1 cellular context compared by ENCODE assay signal in the genomic region with DNA sequence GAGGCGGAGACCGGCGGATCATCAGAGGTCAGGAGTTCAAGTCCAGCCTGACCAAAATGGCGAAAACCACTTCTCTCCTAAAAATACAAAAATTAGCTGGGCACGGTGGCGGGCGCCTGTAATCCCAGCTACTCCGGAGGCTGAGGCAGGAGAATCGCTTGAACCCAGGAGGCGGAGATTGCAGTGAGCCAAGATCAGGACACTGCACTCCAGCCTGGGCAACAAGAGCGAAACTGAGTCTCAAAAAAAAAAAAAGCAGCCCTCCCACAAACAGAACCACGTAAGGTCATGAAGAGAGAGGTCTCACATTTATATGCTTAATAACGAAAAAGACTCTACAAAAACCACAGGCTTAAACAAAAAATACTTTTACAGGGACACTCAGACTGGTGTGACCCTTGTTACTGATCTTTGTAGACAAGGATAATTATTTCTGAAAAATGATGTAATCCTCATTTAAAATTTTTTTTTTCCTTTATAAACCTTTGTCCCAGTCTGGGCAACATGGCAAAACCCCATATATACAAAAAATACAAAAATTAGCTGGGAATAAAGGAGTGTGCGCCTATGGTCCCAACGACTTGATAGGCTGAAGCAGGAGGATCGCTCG.
TF ChIP-seq lines count a peak whose summit lies in the region.

No MANE protein-coding gene starts in this region.

TF ChIP-seq in K562, 482 proteins besides CTCF, POLR2A, EP300 and RAD21 (continued from another document and continues in another):
- TF ChIP-seq FIP1L1 (IDR thresholded peaks at IDR 0.05; ENCODE audit: low read depth, low read length, poor library complexity, severe bottlenecking): no peak
- no peak for TF ChIP-seq BRCA1 (IDR thresholded peaks at IDR 0.05)
- TF ChIP-seq BRCA1 (CRISPR knock-in tag; IDR thresholded peaks at IDR 0.05): no peak
- no peak for TF ChIP-seq PRMT5 (CRISPR knock-in tag; IDR thresholded peaks at IDR 0.05)
- TF ChIP-seq, protein P1, sequence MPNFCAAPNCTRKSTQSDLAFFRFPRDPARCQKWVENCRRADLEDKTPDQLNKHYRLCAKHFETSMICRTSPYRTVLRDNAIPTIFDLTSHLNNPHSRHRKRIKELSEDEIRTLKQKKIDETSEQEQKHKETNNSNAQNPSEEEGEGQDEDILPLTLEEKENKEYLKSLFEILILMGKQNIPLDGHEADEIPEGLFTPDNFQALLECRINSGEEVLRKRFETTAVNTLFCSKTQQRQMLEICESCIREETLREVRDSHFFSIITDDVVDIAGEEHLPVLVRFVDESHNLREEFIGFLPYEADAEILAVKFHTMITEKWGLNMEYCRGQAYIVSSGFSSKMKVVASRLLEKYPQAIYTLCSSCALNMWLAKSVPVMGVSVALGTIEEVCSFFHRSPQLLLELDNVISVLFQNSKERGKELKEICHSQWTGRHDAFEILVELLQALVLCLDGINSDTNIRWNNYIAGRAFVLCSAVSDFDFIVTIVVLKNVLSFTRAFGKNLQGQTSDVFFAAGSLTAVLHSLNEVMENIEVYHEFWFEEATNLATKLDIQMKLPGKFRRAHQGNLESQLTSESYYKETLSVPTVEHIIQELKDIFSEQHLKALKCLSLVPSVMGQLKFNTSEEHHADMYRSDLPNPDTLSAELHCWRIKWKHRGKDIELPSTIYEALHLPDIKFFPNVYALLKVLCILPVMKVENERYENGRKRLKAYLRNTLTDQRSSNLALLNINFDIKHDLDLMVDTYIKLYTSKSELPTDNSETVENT (CRISPR knock-in tag; IDR thresholded peaks at IDR 0.05): no peak
- TF ChIP-seq TAF7 (tag; IDR thresholded peaks at IDR 0.05): peak; percentile 40; the same call in 1 of the 2 replicates
- no peak for TF ChIP-seq ZNF586 (CRISPR knock-in tag; conservative IDR thresholded peaks at IDR 0.05)
- TF ChIP-seq COPS2 (conservative IDR thresholded peaks at IDR 0.05): no peak
- no peak for TF ChIP-seq SMAD1 (IDR thresholded peaks at IDR 0.05; ENCODE audit: low read depth, low read length, partially characterized antibody)
- no peak for TF ChIP-seq SP1 (CRISPR knock-in tag; IDR thresholded peaks at IDR 0.05)
- TF ChIP-seq, protein P2, sequence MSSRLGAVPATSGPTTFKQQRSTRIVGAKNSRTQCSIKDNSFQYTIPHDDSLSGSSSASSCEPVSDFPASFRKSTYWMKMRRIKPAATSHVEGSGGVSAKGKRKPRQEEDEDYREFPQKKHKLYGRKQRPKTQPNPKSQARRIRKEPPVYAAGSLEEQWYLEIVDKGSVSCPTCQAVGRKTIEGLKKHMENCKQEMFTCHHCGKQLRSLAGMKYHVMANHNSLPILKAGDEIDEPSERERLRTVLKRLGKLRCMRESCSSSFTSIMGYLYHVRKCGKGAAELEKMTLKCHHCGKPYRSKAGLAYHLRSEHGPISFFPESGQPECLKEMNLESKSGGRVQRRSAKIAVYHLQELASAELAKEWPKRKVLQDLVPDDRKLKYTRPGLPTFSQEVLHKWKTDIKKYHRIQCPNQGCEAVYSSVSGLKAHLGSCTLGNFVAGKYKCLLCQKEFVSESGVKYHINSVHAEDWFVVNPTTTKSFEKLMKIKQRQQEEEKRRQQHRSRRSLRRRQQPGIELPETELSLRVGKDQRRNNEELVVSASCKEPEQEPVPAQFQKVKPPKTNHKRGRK (tag; IDR thresholded peaks at IDR 0.05): 0 out of 2 replicates have a peak, but pooled peaks have one; percentile 25
- TF ChIP-seq, protein P3, sequence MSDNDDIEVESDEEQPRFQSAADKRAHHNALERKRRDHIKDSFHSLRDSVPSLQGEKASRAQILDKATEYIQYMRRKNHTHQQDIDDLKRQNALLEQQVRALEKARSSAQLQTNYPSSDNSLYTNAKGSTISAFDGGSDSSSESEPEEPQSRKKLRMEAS (CRISPR knock-in tag; IDR thresholded peaks at IDR 0.05): no peak
- TF ChIP-seq ZBTB7A (IDR thresholded peaks at IDR 0.05; ENCODE audit: borderline replicate concordance, control insufficient read depth, low read depth, low read length): no peak
- TF ChIP-seq KAT8 (IDR thresholded peaks at IDR 0.05; ENCODE audit: low read depth): no peak
- TF ChIP-seq MEF2A (IDR thresholded peaks at IDR 0.05; ENCODE audit: control insufficient read depth, low read depth, low read length): no peak
- no peak for TF ChIP-seq CCNT2 (IDR thresholded peaks at IDR 0.05; ENCODE audit: borderline replicate concordance, extremely low read depth, insufficient read length, low read depth, low read length)
- TF ChIP-seq PTTG1 (tag; IDR thresholded peaks at IDR 0.05; ENCODE audit: low read depth): peak; percentile 55; the same call in 1 of the 2 replicates
- no peak for TF ChIP-seq ELF4 (CRISPR knock-in tag; IDR thresholded peaks at IDR 0.05)
- no peak for TF ChIP-seq GABPB1 (CRISPR knock-in tag; IDR thresholded peaks at IDR 0.05)
- no peak for TF ChIP-seq HDAC2 (IDR thresholded peaks at IDR 0.05)
- no peak for TF ChIP-seq BCOR (IDR thresholded peaks at IDR 0.05)
- no peak for TF ChIP-seq MAFG (tag; conservative IDR thresholded peaks at IDR 0.05)
- TF ChIP-seq ZNF695 (CRISPR knock-in tag; IDR thresholded peaks at IDR 0.05): no peak
- no peak for TF ChIP-seq CBFA2T2 (conservative IDR thresholded peaks at IDR 0.05)
- TF ChIP-seq, protein P4, sequence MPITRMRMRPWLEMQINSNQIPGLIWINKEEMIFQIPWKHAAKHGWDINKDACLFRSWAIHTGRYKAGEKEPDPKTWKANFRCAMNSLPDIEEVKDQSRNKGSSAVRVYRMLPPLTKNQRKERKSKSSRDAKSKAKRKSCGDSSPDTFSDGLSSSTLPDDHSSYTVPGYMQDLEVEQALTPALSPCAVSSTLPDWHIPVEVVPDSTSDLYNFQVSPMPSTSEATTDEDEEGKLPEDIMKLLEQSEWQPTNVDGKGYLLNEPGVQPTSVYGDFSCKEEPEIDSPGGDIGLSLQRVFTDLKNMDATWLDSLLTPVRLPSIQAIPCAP (CRISPR knock-in tag; IDR thresholded peaks at IDR 0.05; ENCODE audit: borderline replicate concordance): no peak
- TF ChIP-seq KLF13 (tag; IDR thresholded peaks at IDR 0.05; ENCODE audit: borderline replicate concordance, low read depth): no peak
- TF ChIP-seq SMAD2 (IDR thresholded peaks at IDR 0.05; ENCODE audit: low read depth, low read length): no peak
- TF ChIP-seq ZKSCAN3 (CRISPR knock-in tag; IDR thresholded peaks at IDR 0.05): no peak
- TF ChIP-seq MYC (IDR thresholded peaks at IDR 0.05; ENCODE audit: low read depth, low read length): no peak
- TF ChIP-seq MYC (CRISPR knock-in tag; IDR thresholded peaks at IDR 0.05; ENCODE audit: borderline replicate concordance, low read depth): 0 out of 2 replicates have a peak, but pooled peaks have one; percentile 71
- TF ChIP-seq ZNF644 (tag; IDR thresholded peaks at IDR 0.05; ENCODE audit: low read depth): peak; percentile 6; the same call in 1 of the 2 replicates
- no peak for TF ChIP-seq FOXK1 (CRISPR knock-in tag; IDR thresholded peaks at IDR 0.05; ENCODE audit: borderline replicate concordance)
- TF ChIP-seq NCOR1 (IDR thresholded peaks at IDR 0.05): no peak
- TF ChIP-seq, protein P5, sequence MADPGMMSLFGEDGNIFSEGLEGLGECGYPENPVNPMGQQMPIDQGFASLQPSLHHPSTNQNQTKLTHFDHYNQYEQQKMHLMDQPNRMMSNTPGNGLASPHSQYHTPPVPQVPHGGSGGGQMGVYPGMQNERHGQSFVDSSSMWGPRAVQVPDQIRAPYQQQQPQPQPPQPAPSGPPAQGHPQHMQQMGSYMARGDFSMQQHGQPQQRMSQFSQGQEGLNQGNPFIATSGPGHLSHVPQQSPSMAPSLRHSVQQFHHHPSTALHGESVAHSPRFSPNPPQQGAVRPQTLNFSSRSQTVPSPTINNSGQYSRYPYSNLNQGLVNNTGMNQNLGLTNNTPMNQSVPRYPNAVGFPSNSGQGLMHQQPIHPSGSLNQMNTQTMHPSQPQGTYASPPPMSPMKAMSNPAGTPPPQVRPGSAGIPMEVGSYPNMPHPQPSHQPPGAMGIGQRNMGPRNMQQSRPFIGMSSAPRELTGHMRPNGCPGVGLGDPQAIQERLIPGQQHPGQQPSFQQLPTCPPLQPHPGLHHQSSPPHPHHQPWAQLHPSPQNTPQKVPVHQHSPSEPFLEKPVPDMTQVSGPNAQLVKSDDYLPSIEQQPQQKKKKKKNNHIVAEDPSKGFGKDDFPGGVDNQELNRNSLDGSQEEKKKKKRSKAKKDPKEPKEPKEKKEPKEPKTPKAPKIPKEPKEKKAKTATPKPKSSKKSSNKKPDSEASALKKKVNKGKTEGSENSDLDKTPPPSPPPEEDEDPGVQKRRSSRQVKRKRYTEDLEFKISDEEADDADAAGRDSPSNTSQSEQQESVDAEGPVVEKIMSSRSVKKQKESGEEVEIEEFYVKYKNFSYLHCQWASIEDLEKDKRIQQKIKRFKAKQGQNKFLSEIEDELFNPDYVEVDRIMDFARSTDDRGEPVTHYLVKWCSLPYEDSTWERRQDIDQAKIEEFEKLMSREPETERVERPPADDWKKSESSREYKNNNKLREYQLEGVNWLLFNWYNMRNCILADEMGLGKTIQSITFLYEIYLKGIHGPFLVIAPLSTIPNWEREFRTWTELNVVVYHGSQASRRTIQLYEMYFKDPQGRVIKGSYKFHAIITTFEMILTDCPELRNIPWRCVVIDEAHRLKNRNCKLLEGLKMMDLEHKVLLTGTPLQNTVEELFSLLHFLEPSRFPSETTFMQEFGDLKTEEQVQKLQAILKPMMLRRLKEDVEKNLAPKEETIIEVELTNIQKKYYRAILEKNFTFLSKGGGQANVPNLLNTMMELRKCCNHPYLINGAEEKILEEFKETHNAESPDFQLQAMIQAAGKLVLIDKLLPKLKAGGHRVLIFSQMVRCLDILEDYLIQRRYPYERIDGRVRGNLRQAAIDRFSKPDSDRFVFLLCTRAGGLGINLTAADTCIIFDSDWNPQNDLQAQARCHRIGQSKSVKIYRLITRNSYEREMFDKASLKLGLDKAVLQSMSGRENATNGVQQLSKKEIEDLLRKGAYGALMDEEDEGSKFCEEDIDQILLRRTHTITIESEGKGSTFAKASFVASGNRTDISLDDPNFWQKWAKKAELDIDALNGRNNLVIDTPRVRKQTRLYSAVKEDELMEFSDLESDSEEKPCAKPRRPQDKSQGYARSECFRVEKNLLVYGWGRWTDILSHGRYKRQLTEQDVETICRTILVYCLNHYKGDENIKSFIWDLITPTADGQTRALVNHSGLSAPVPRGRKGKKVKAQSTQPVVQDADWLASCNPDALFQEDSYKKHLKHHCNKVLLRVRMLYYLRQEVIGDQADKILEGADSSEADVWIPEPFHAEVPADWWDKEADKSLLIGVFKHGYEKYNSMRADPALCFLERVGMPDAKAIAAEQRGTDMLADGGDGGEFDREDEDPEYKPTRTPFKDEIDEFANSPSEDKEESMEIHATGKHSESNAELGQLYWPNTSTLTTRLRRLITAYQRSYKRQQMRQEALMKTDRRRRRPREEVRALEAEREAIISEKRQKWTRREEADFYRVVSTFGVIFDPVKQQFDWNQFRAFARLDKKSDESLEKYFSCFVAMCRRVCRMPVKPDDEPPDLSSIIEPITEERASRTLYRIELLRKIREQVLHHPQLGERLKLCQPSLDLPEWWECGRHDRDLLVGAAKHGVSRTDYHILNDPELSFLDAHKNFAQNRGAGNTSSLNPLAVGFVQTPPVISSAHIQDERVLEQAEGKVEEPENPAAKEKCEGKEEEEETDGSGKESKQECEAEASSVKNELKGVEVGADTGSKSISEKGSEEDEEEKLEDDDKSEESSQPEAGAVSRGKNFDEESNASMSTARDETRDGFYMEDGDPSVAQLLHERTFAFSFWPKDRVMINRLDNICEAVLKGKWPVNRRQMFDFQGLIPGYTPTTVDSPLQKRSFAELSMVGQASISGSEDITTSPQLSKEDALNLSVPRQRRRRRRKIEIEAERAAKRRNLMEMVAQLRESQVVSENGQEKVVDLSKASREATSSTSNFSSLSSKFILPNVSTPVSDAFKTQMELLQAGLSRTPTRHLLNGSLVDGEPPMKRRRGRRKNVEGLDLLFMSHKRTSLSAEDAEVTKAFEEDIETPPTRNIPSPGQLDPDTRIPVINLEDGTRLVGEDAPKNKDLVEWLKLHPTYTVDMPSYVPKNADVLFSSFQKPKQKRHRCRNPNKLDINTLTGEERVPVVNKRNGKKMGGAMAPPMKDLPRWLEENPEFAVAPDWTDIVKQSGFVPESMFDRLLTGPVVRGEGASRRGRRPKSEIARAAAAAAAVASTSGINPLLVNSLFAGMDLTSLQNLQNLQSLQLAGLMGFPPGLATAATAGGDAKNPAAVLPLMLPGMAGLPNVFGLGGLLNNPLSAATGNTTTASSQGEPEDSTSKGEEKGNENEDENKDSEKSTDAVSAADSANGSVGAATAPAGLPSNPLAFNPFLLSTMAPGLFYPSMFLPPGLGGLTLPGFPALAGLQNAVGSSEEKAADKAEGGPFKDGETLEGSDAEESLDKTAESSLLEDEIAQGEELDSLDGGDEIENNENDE (IDR thresholded peaks at IDR 0.05; ENCODE audit: low read depth, low read length): no peak
- no peak for TF ChIP-seq NR3C1 (CRISPR knock-in tag; IDR thresholded peaks at IDR 0.05)
- TF ChIP-seq, protein P6, sequence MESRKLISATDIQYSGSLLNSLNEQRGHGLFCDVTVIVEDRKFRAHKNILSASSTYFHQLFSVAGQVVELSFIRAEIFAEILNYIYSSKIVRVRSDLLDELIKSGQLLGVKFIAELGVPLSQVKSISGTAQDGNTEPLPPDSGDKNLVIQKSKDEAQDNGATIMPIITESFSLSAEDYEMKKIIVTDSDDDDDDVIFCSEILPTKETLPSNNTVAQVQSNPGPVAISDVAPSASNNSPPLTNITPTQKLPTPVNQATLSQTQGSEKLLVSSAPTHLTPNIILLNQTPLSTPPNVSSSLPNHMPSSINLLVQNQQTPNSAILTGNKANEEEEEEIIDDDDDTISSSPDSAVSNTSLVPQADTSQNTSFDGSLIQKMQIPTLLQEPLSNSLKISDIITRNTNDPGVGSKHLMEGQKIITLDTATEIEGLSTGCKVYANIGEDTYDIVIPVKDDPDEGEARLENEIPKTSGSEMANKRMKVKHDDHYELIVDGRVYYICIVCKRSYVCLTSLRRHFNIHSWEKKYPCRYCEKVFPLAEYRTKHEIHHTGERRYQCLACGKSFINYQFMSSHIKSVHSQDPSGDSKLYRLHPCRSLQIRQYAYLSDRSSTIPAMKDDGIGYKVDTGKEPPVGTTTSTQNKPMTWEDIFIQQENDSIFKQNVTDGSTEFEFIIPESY (CRISPR knock-in tag; IDR thresholded peaks at IDR 0.05): no peak
- 0 out of 2 replicates have a peak, but pooled peaks have one; percentile 41 for TF ChIP-seq DDX20 (tag; IDR thresholded peaks at IDR 0.05; ENCODE audit: low read depth)
- TF ChIP-seq IFI16 (CRISPR knock-in tag; IDR thresholded peaks at IDR 0.05): no peak
- TF ChIP-seq DNMT1 (IDR thresholded peaks at IDR 0.05): no peak
- peak; percentile 40 for TF ChIP-seq BRD9 (IDR thresholded peaks at IDR 0.05; ENCODE audit: low read depth, partially characterized antibody)
- no peak for TF ChIP-seq ETV1 (tag; conservative IDR thresholded peaks at IDR 0.05; ENCODE audit: low read depth)
- TF ChIP-seq FOXK2 (conservative IDR thresholded peaks at IDR 0.05 in 1 of 2, IDR thresholded peaks at IDR 0.05 in 1 of 2; ENCODE audit: low read depth in 2 of 2): no peak
- TF ChIP-seq, protein P7, sequence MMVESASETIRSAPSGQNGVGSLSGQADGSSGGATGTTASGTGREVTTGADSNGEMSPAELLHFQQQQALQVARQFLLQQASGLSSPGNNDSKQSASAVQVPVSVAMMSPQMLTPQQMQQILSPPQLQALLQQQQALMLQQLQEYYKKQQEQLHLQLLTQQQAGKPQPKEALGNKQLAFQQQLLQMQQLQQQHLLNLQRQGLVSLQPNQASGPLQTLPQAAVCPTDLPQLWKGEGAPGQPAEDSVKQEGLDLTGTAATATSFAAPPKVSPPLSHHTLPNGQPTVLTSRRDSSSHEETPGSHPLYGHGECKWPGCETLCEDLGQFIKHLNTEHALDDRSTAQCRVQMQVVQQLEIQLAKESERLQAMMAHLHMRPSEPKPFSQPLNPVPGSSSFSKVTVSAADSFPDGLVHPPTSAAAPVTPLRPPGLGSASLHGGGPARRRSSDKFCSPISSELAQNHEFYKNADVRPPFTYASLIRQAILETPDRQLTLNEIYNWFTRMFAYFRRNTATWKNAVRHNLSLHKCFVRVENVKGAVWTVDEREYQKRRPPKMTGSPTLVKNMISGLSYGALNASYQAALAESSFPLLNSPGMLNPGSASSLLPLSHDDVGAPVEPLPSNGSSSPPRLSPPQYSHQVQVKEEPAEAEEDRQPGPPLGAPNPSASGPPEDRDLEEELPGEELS (CRISPR knock-in tag; IDR thresholded peaks at IDR 0.05; ENCODE audit: borderline replicate concordance): no peak
